14 cellular contexts compared by ENCODE assay signal in genomic region chr3:85560088-85560790, GRCh38.
DNase-seq lines count a peak whose midpoint lies in the region; TF ChIP-seq lines count a peak whose summit lies in the region.
"Had no signal": no experiment of that assay in that cellular context is flagged by ENCODE, and none has a peak within 500 bp of the region (broad histone marks: within the 10 kb centered on the region; RNA-seq: fewer than 3 reads in every experiment).

No MANE protein-coding gene starts in this region.

- no peaks in the 10 kb centered on the region for H3K9me3 Mint-ChIP-seq in activated CD4-positive, alpha-beta T cell treated with anti-CD3 and anti-CD28 coated beads, Interleukin-2, amount 10 ng/mL, durations not matched to agents 24 days and 14 days

- no peaks in the 10 kb centered on the region for H3K9me3 ChIP-seq in right atrium auricular region
- H3K9me3 ChIP-seq: upper lobe of right lung had no signal

- DNase-seq in NCI-H2196 (lab: John Stamatoyannopoulos, UW; ENCODE audit: unreplicated experiment) = peak; percentile 45
- peak; percentile 8 to 42 for DNase-seq in cardiac fibroblast (ENCODE audit: low read depth in 2 of 2)
- peak; percentile 64 for DNase-seq in right atrium auricular region (ENCODE audit: low spot score)
- peak; percentile 5 for DNase-seq in skeletal muscle cell (ENCODE audit: low read depth)
- no peak for DNase-seq in AML-193 (lab: John Stamatoyannopoulos, UW)
- no peak for DNase-seq in NCI-H2107 treated with DMSO at 0.1 percent for 48 hours (lab: John Stamatoyannopoulos, UW; ENCODE audit: unreplicated experiment)
- no peak for DNase-seq in activated CD4-positive, alpha-beta T cell treated with anti-CD3 and anti-CD28 coated beads, Interleukin-2, amount 10 ng/mL, durations not matched to agents 24 days and 14 days
- no peak for DNase-seq in activated T-cell treated with anti-CD3 and anti-CD28 coated beads, Interleukin-2, amount 50 U/mL, for 48 hours
- DNase-seq: activated CD4-positive, alpha-beta T cell treated with anti-CD3 and anti-CD28 coated beads, Interleukin-2, amount 50 U/mL, for 4 hours; DMS153; NCI-H2227 treated with DMSO at 0.1 percent for 48 hours; RPMI8226; stimulated activated CD8-positive, alpha-beta memory T cell treated with anti-CD3 and anti-CD28 coated beads, Interleukin-4, amount 100 ng/mL, for 48 hours; upper lobe of right lung had no signal

- intact Hi-C loops in activated CD4-positive, alpha-beta T cell treated with anti-CD3 and anti-CD28 coated beads, Interleukin-2, amount 10 ng/mL, durations not matched to agents 24 days and 14 days (cut with micrococcal nuclease) = no loop called here

- H3K27ac ChIP-seq in right atrium auricular region = no peak overlapping the region
- H3K27ac ChIP-seq: upper lobe of right lung had no signal

- H3K4me1 Mint-ChIP-seq in activated CD4-positive, alpha-beta T cell treated with anti-CD3 and anti-CD28 coated beads, Interleukin-2, amount 10 ng/mL, durations not matched to agents 24 days and 14 days = no peaks in the 10 kb centered on the region

- H3K27me3 Mint-ChIP-seq in activated CD4-positive, alpha-beta T cell treated with anti-CD3 and anti-CD28 coated beads, Interleukin-2, amount 10 ng/mL, durations not matched to agents 24 days and 14 days = no peaks in the 10 kb centered on the region

- no peaks in the 10 kb centered on the region for H3K36me3 Mint-ChIP-seq in activated CD4-positive, alpha-beta T cell treated with anti-CD3 and anti-CD28 coated beads, Interleukin-2, amount 10 ng/mL, durations not matched to agents 24 days and 14 days (ENCODE audit: low read depth)

- H3K36me3 ChIP-seq in right atrium auricular region = no peaks in the 10 kb centered on the region
- H3K36me3 ChIP-seq: upper lobe of right lung had no signal

- no peak overlapping the region for H3K4me3 ChIP-seq in cardiac fibroblast (replicated peaks in 1 of 2; ENCODE audit: low read depth in 2 of 2, low read length in 2 of 2)
- H3K4me3 ChIP-seq in right atrium auricular region = no peak overlapping the region
- H3K4me3 ChIP-seq in skeletal muscle cell (ENCODE audit: low read depth, low read length) = no peak overlapping the region
- H3K4me3 ChIP-seq: upper lobe of right lung had no signal

- H3K27ac Mint-ChIP-seq in activated CD4-positive, alpha-beta T cell treated with anti-CD3 and anti-CD28 coated beads, Interleukin-2, amount 10 ng/mL, durations not matched to agents 24 days and 14 days = no peak overlapping the region

- H3K4me1 ChIP-seq in right atrium auricular region = no peaks in the 10 kb centered on the region
- H3K4me1 ChIP-seq: upper lobe of right lung had no signal

- TF ChIP-seq CTCF in cardiac fibroblast (IDR thresholded peaks at IDR 0.05; ENCODE audit: low read depth, low read length) (no peak), right atrium auricular region (IDR thresholded peaks at IDR 0.05) (no peak)

- no peak overlapping the region for H3K4me3 Mint-ChIP-seq in activated CD4-positive, alpha-beta T cell treated with anti-CD3 and anti-CD28 coated beads, Interleukin-2, amount 10 ng/mL, durations not matched to agents 24 days and 14 days

- no peaks in the 10 kb centered on the region for H3K27me3 ChIP-seq in right atrium auricular region
- H3K27me3 ChIP-seq: upper lobe of right lung had no signal

Comparison
In these comparisons a context has a peak if more than half of its experiments do, and no peak if none do; other contexts are left out.
1. DNase-seq: peak in NCI-H2196 (single experiment), cardiac fibroblast (2 of 2), right atrium auricular region (single experiment) and skeletal muscle cell (single experiment); none in AML-193 (0 of 2), NCI-H2107 treated with DMSO at 0.1 percent for 48 hours (single experiment), activated CD4-positive, alpha-beta T cell treated with anti-CD3 and anti-CD28 coated beads, Interleukin-2, amount 10 ng/mL, durations not matched to agents 24 days and 14 days (single experiment) and activated T-cell treated with anti-CD3 and anti-CD28 coated beads, Interleukin-2, amount 50 U/mL, for 48 hours (0 of 2).